20 cellular contexts compared by ENCODE assay signal in genomic region chr15:79656151-79656797, GRCh38.
DNase-seq lines count a peak whose midpoint lies in the region; ATAC-seq, FAIRE-seq and TF ChIP-seq lines count a peak whose summit lies in the region.
"Had no signal": no experiment of that assay in that cellular context is flagged by ENCODE, and none has a peak within 500 bp of the region (broad histone marks: within the 10 kb centered on the region; RNA-seq: fewer than 3 reads in every experiment).

No MANE protein-coding gene starts in this region.

- TF ChIP-seq POLR2A in right lobe of liver (IDR thresholded peaks at IDR 0.05), result no peak

- no peaks in the 10 kb centered on the region for H3K9me3 ChIP-seq in PC-3 (ENCODE audit: low read length)
- H3K9me3 ChIP-seq in right lobe of liver, result no peaks in the 10 kb centered on the region
- H3K9me3 ChIP-seq: A549 had no signal

- H3K9ac ChIP-seq in PC-3 (ENCODE audit: low read length), result no peak overlapping the region

- POLR2A ChIA-PET in PC-3 (lab: Charles Lee; ENCODE audit: unreplicated experiment), result no interaction called here

- CTCF ChIA-PET in PC-3 (lab: Charles Lee), result no interaction called here

- 16% methylated on average over 3 of the region's 3 CpGs for WGBS in right lobe of liver (ENCODE audit: insufficient coverage, low coverage, low lambda C conversion rate, missing lambda C conversion rate)

- H3K4me3 ChIP-seq in PC-3 (ENCODE audit: low read length) (no peak overlapping the region), right lobe of liver (no peak overlapping the region)
- H3K4me3 ChIP-seq: A549, GM23338 had no signal

- no peak overlapping the region for H2AFZ ChIP-seq in PC-3 (ENCODE audit: low read length)
- H2AFZ ChIP-seq: GM23338 had no signal

- H3K36me3 ChIP-seq in PC-3 (ENCODE audit: low read depth, low read length) (no peaks in the 10 kb centered on the region), right lobe of liver (no peaks in the 10 kb centered on the region)

- H3K27me3 ChIP-seq in PC-3 (ENCODE audit: low read length) (no peaks in the 10 kb centered on the region), right lobe of liver (no peaks in the 10 kb centered on the region)

- H3K4me1 ChIP-seq in PC-3 (ENCODE audit: insufficient read depth, low read length) (peaks cover 5% of the 10 kb centered on the region), right lobe of liver (peaks cover 0 to 39% (median 10%) of the 10 kb centered on the region in 4 donors)

- no peaks in the 10 kb centered on the region for H3K9me2 ChIP-seq in PC-3 (replicated peaks; ENCODE audit: low read length)

- no peak for FAIRE-seq in HTR-8/SVneo (lab: Jason Lieb, UNC)
- FAIRE-seq: GM12892, GM18507, H54 had no signal

- ATAC-seq in PC-3 (no peak), right lobe of liver (peak; percentile 75 to 86 (median 79)), HG02763 (IDR thresholded peaks at IDR 0.05; ENCODE audit: unreplicated experiment) (no peak)
- ATAC-seq: A549, GM23338 had no signal

- TF ChIP-seq CTCF in PC-3 (conservative IDR thresholded peaks at IDR 0.05; ENCODE audit: low read depth, low read length), result no peak
- TF ChIP-seq CTCF in right lobe of liver (IDR thresholded peaks at IDR 0.05), result no peak

- H3K27ac ChIP-seq in PC-3 (ENCODE audit: low read length), result no peak overlapping the region
- peak overlapping the region; percentile 39 to 91 (median 72) for H3K27ac ChIP-seq in right lobe of liver
- H3K27ac ChIP-seq: 22Rv1, A549, HL-60 had no signal

- no TSS peak for BruUV-seq in PC-3 (replicated peaks; lab: Mats Ljungman, UMichigan)

- no peaks in the 10 kb centered on the region for H3K79me2 ChIP-seq in PC-3 (ENCODE audit: low read length)

- H3K4me2 ChIP-seq in PC-3 (ENCODE audit: low read length), result no peak overlapping the region
- H3K4me2 ChIP-seq: A549, GM23338 had no signal

- H4K20me1 ChIP-seq in PC-3 (ENCODE audit: low read length), result no peaks in the 10 kb centered on the region

- H3F3A ChIP-seq in PC-3 (ENCODE audit: low read length, unreplicated experiment), result no peaks in the 10 kb centered on the region

- DNase-seq in NCI-H1694 treated with DMSO at 0.1 percent for 48 hours (lab: John Stamatoyannopoulos, UW) (peak; percentile 9), NCI-H1694 (lab: John Stamatoyannopoulos, UW) (no peak), PC-3 (peak; percentile 9), right lobe of liver (peak in 1 of 3 donors; percentile 53), SIG-M5 treated with dmso at 0.1 percent for 504 hours (lab: John Stamatoyannopoulos, UW; ENCODE audit: unreplicated experiment) (no peak), HTR-8/SVneo (ENCODE audit: insufficient read length, low spot score) (no peak)
- DNase-seq: AML-193; CD4-positive, alpha-beta memory T cell; DMS153; DMS79; GDM1; HCEC 1CT had no signal

- intact Hi-C loops in PC-3 (cut with micrococcal nuclease) (no loop called here), right lobe of liver (cut with DNase I) (no loop called here)

Comparison
In these comparisons a context has a peak if more than half of its experiments do, and no peak if none do; other contexts are left out.
1. DNase-seq: peak in NCI-H1694 treated with DMSO at 0.1 percent for 48 hours (single experiment) and PC-3 (single experiment); none in NCI-H1694 (single experiment), SIG-M5 treated with dmso at 0.1 percent for 504 hours (single experiment) and HTR-8/SVneo (single experiment).
2. ATAC-seq: peak in right lobe of liver (4 of 4); none in PC-3 (single experiment) and HG02763 (single experiment).